Comparison of ENCODE assay signal across 24 cellular contexts in the genomic region with DNA sequence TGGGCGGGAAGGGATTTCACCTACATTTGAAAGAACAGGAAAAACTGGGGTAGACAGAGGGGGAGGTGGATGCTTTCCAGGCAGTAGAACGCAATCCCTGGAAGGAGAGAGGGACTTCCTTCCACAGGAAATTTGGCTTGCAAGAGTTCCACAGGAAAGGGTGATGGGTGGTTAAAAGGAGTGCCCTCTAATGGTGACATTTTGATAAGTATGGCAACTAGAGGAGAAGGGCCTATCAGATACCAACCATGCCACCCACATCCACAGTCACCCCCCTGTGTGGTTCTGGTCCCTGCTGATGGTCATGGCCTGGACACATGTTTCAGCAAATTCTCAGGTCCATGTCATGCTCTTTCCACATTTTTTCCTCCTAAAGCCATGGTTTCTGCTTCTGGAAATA. TPM values are rescaled to one million over a fixed set of nuclear protein-coding genes. Genes with fewer than 3 reads are reported as not detected.
A peak's percentile ranks its signal among the peaks of the same experiment; 100 is the strongest.
DNase-seq lines count a peak whose midpoint lies in the region; ATAC-seq and TF ChIP-seq lines count a peak whose summit lies in the region.
"Had no signal": no experiment of that assay in that cellular context is flagged by ENCODE, and none has a peak within 500 bp of the region (broad histone marks: within the 10 kb centered on the region; RNA-seq: fewer than 3 reads in every experiment).

No MANE protein-coding gene starts in this region.

- ATAC-seq in foreskin keratinocyte (no peak), GM21367 (IDR thresholded peaks at IDR 0.05; ENCODE audit: unreplicated experiment) (no peak)
- no peak for ATAC-seq in activated T-cell treated with anti-CD3 and anti-CD28 coated beads, Interleukin-2, amount 50 U/mL, for 72 hours (replicated peaks in 1 of 2)
- ATAC-seq: CD8-positive, alpha-beta T cell; Right ventricle myocardium inferior had no signal

- no peaks in the 10 kb centered on the region for H3K9me2 ChIP-seq in DOHH2 (replicated peaks; ENCODE audit: control insufficient read depth, low read length)

- peaks cover 3% of the 10 kb centered on the region for H3K27me3 Mint-ChIP-seq in activated naive CD8-positive, alpha-beta T cell treated with anti-CD3 and anti-CD28 coated beads for 36 hours
- H3K27me3 Mint-ChIP-seq in activated T-cell treated with anti-CD3 and anti-CD28 coated beads, Interleukin-2, amount 50 U/mL, for 72 hours (ENCODE audit: low read depth): peaks cover 4% of the 10 kb centered on the region

- H3F3A ChIP-seq in DOHH2 (ENCODE audit: control insufficient read depth, insufficient read depth): no peaks in the 10 kb centered on the region

- POLR2A ChIA-PET in A673 (lab: Charles Lee; ENCODE audit: low non-redundant PET): no interaction called here

- H3K9me3 Mint-ChIP-seq in activated naive CD8-positive, alpha-beta T cell treated with anti-CD3 and anti-CD28 coated beads for 36 hours: no peaks in the 10 kb centered on the region
- no peaks in the 10 kb centered on the region for H3K9me3 Mint-ChIP-seq in activated T-cell treated with anti-CD3 and anti-CD28 coated beads, Interleukin-2, amount 50 U/mL, for 72 hours
- H3K9me3 Mint-ChIP-seq: CD8-positive, alpha-beta T cell; IgD-negative memory B cell had no signal

- no peaks in the 10 kb centered on the region for H3K36me3 Mint-ChIP-seq in activated naive CD8-positive, alpha-beta T cell treated with anti-CD3 and anti-CD28 coated beads for 36 hours
- H3K36me3 Mint-ChIP-seq in activated T-cell treated with anti-CD3 and anti-CD28 coated beads, Interleukin-2, amount 50 U/mL, for 72 hours (ENCODE audit: insufficient read depth in 2 of 2): no peaks in the 10 kb centered on the region
- H3K36me3 Mint-ChIP-seq: CD8-positive, alpha-beta T cell; IgD-negative memory B cell had no signal

- no peaks in the 10 kb centered on the region for H4K20me1 ChIP-seq in DOHH2 (ENCODE audit: control insufficient read depth, insufficient read depth, low read depth, low read length)

- intact Hi-C loops in A673 (cut with micrococcal nuclease; ENCODE audit: unreplicated experiment): no loop called here

- H3K9me3 ChIP-seq in A673 (ENCODE audit: low read depth, low read length, poor library complexity, severe bottlenecking) (no peaks in the 10 kb centered on the region), DOHH2 (ENCODE audit: control insufficient read depth, insufficient read depth, low read length) (no peaks in the 10 kb centered on the region), WERI-Rb-1 (ENCODE audit: severe bottlenecking) (peaks cover 5% of the 10 kb centered on the region)
- H3K9me3 ChIP-seq: SJSA1 had no signal

- CTCF ChIA-PET in A673 (lab: Charles Lee): no interaction called here

- TF ChIP-seq CTCF in A673 (conservative IDR thresholded peaks at IDR 0.05; ENCODE audit: low read depth, low read length) (peak; percentile 20; the same call in 1 of the 2 replicates), DOHH2 (IDR thresholded peaks at IDR 0.05; ENCODE audit: low read depth, low read length, poor library complexity, severe bottlenecking) (peak; percentile 9), WERI-Rb-1 (IDR thresholded peaks at IDR 0.05; ENCODE audit: low read depth, low read length) (0 out of 2 replicates have a peak, but pooled peaks have one; percentile 24), foreskin keratinocyte (conservative IDR thresholded peaks at IDR 0.05) (peak; percentile 7)

- no peaks in the 10 kb centered on the region for H3K36me3 ChIP-seq in A673 (ENCODE audit: insufficient read depth, low read length, poor library complexity, severe bottlenecking)
- no peaks in the 10 kb centered on the region for H3K36me3 ChIP-seq in DOHH2 (ENCODE audit: control insufficient read depth, low read length)
- H3K36me3 ChIP-seq in WERI-Rb-1: no peaks in the 10 kb centered on the region
- H3K36me3 ChIP-seq: SJSA1 had no signal

- no peak overlapping the region for H3K4me3 Mint-ChIP-seq in activated naive CD8-positive, alpha-beta T cell treated with anti-CD3 and anti-CD28 coated beads for 36 hours
- H3K4me3 Mint-ChIP-seq in activated T-cell treated with anti-CD3 and anti-CD28 coated beads, Interleukin-2, amount 50 U/mL, for 72 hours: no peak overlapping the region
- H3K4me3 Mint-ChIP-seq: CD8-positive, alpha-beta T cell; IgD-negative memory B cell had no signal

- H3K79me2 ChIP-seq in DOHH2 (ENCODE audit: control insufficient read depth, low read length): no peaks in the 10 kb centered on the region

- H3K27ac Mint-ChIP-seq in activated naive CD8-positive, alpha-beta T cell treated with anti-CD3 and anti-CD28 coated beads for 36 hours: no peak overlapping the region
- H3K27ac Mint-ChIP-seq in activated T-cell treated with anti-CD3 and anti-CD28 coated beads, Interleukin-2, amount 50 U/mL, for 72 hours: no peak overlapping the region
- H3K27ac Mint-ChIP-seq: CD8-positive, alpha-beta T cell; IgD-negative memory B cell had no signal

- H3K4me2 ChIP-seq in DOHH2 (ENCODE audit: low read length): no peak overlapping the region

- no peaks in the 10 kb centered on the region for H3K4me1 Mint-ChIP-seq in activated naive CD8-positive, alpha-beta T cell treated with anti-CD3 and anti-CD28 coated beads for 36 hours
- no peaks in the 10 kb centered on the region for H3K4me1 Mint-ChIP-seq in activated T-cell treated with anti-CD3 and anti-CD28 coated beads, Interleukin-2, amount 50 U/mL, for 72 hours (ENCODE audit: low read depth)
- H3K4me1 Mint-ChIP-seq: IgD-negative memory B cell had no signal

- no peaks in the 10 kb centered on the region for H3K27me3 ChIP-seq in A673 (replicated peaks; ENCODE audit: insufficient read depth, low read depth, low read length, poor library complexity)
- H3K27me3 ChIP-seq in DOHH2 (ENCODE audit: control insufficient read depth, low read length): no peaks in the 10 kb centered on the region
- no peaks in the 10 kb centered on the region for H3K27me3 ChIP-seq in WERI-Rb-1 (ENCODE audit: insufficient read depth, low read depth, severe bottlenecking)
- H3K27me3 ChIP-seq in foreskin keratinocyte: peaks cover 31% of the 10 kb centered on the region
- H3K27me3 ChIP-seq: SJSA1 had no signal

- no TSS peak for BruUV-seq in A673 (replicated peaks; lab: Mats Ljungman, UMichigan)

- DNase-seq in A673 (ENCODE audit: low spot score): no peak
- DNase-seq in WERI-Rb-1: no peak
- DNase-seq in foreskin keratinocyte: no peak
- DNase-seq in activated naive CD8-positive, alpha-beta T cell treated with anti-CD3 and anti-CD28 coated beads for 36 hours: no peak
- DNase-seq in NCI-H187 treated with DMSO at 0.1 percent for 48 hours (lab: John Stamatoyannopoulos, UW): no peak
- no peak for DNase-seq in activated T-cell treated with anti-CD3 and anti-CD28 coated beads, Interleukin-2, amount 50 U/mL, for 72 hours
- DNase-seq: C1 segment of cervical spinal cord; CD8-positive, alpha-beta T cell; GDM1; GOT3; HCEC 1CT; MV-4-11; NCI-H1694; NCI-H2081 treated with DMSO at 0.1 percent for 48 hours; NCI-H2171 treated with DMSO at 0.1 percent for 48 hours; NCI-H446; NCI-H526 treated with DMSO at 0.1 percent for 48 hours; OCI-M1; SW 1271 had no signal

- H3K4me3 ChIP-seq in A673 (ENCODE audit: low read depth, low read length, poor library complexity, severe bottlenecking): no peak overlapping the region
- no peak overlapping the region for H3K4me3 ChIP-seq in DOHH2 (ENCODE audit: low read length)
- no peak overlapping the region for H3K4me3 ChIP-seq in WERI-Rb-1 (ENCODE audit: low read depth, low read length)
- H3K4me3 ChIP-seq: SJSA1 had no signal

- H3K4me1 ChIP-seq in A673 (ENCODE audit: insufficient read depth, low read length, poor library complexity, severe bottlenecking) (no peaks in the 10 kb centered on the region), DOHH2 (ENCODE audit: control insufficient read depth, low read length) (no peaks in the 10 kb centered on the region), foreskin keratinocyte (no peaks in the 10 kb centered on the region)

- H3K27ac ChIP-seq in A673 (ENCODE audit: low read depth, low read length, poor library complexity, severe bottlenecking) (no peak overlapping the region), DOHH2 (ENCODE audit: low read depth, low read length) (no peak overlapping the region), WERI-Rb-1 (no peak overlapping the region), foreskin keratinocyte (no peak overlapping the region)
- H3K27ac ChIP-seq: SJSA1 had no signal

RNA-seq across cellular contexts. Expression of a gene that starts 27.1 kb away (rescaled TPM):
- 2.0 and 3.0 TPM in 2 replicates for total RNA-seq in A673 (2021)
- 2.0 and 2.7 TPM in 2 replicates for total RNA-seq in foreskin keratinocyte
- polyA plus RNA-seq in foreskin keratinocyte: 1.3 and 2.4 TPM in 2 replicates
- not detected for total RNA-seq in activated naive CD8-positive, alpha-beta T cell treated with anti-CD3 and anti-CD28 coated beads for 36 hours
- total RNA-seq in activated T-cell treated with anti-CD3 and anti-CD28 coated beads, Interleukin-2, amount 50 U/mL, for 72 hours: not detected
- total RNA-seq: CD8-positive, alpha-beta T cell had no signal
- polyA plus RNA-seq: IgD-negative memory B cell had no signal
